ENCODE assay signal across 17 cellular contexts in genomic region chr11:128949791-128950454, GRCh38. TPM values are rescaled to one million over a fixed set of nuclear protein-coding genes. Genes with fewer than 3 reads are reported as not detected.
"Had no signal": no experiment of that assay in that cellular context is flagged by ENCODE, and none has a peak within 500 bp of the region (broad histone marks: within the 10 kb centered on the region; RNA-seq: fewer than 3 reads in every experiment).

No MANE protein-coding gene starts in this region.

- H3K27ac Mint-ChIP-seq: activated CD4-positive, alpha-beta T cell treated with anti-CD3 and anti-CD28 coated beads, Interleukin-2, amount 10 ng/mL, durations not matched to agents 7 days and 5 days; activated naive CD8-positive, alpha-beta T cell treated with anti-CD3 and anti-CD28 coated beads for 36 hours; nephron progenitor cell had no signal

- H3K27me3 ChIP-seq: cardiac muscle cell, colonic mucosa had no signal

- H3K4me1 ChIP-seq: colonic mucosa, stomach had no signal

- DNase-seq: activated CD4-positive, alpha-beta T cell treated with anti-CD3 and anti-CD28 coated beads, Interleukin-2, amount 10 ng/mL, durations not matched to agents 7 days and 5 days; activated CD4-positive, CD25-positive, alpha-beta regulatory T cell; activated effector memory CD4-positive, alpha-beta T cell treated with anti-CD3 and anti-CD28 coated beads, Interleukin-2, amount 50 U/mL, for 16 hours; activated naive CD8-positive, alpha-beta T cell treated with anti-CD3 and anti-CD28 coated beads for 36 hours; anterior cingulate cortex; colonic mucosa; nephron progenitor cell; stimulated activated CD4-positive, alpha-beta T cell treated with anti-CD3 and anti-CD28 coated beads, Interleukin-15, amount 100 ng/mL, for 24 hours; stimulated activated CD4-positive, alpha-beta T cell treated with anti-CD3 and anti-CD28 coated beads, Interleukin-4, amount 100 ng/mL, for 4 hours; stomach; T-helper 2 cell had no signal

- H3K4me1 Mint-ChIP-seq: activated CD4-positive, alpha-beta T cell treated with anti-CD3 and anti-CD28 coated beads, Interleukin-2, amount 10 ng/mL, durations not matched to agents 7 days and 5 days; nephron progenitor cell had no signal

- H3K36me3 Mint-ChIP-seq: activated naive CD8-positive, alpha-beta T cell treated with anti-CD3 and anti-CD28 coated beads for 36 hours had no signal

- H3K27ac ChIP-seq: cardiac muscle cell, colonic mucosa, stomach had no signal

- H3K4me3 Mint-ChIP-seq: activated CD4-positive, alpha-beta T cell treated with anti-CD3 and anti-CD28 coated beads, Interleukin-2, amount 10 ng/mL, durations not matched to agents 7 days and 5 days; activated naive CD8-positive, alpha-beta T cell treated with anti-CD3 and anti-CD28 coated beads for 36 hours; nephron progenitor cell had no signal

- H3K9me3 Mint-ChIP-seq: activated CD4-positive, alpha-beta T cell treated with anti-CD3 and anti-CD28 coated beads, Interleukin-2, amount 10 ng/mL, durations not matched to agents 7 days and 5 days; activated naive CD8-positive, alpha-beta T cell treated with anti-CD3 and anti-CD28 coated beads for 36 hours had no signal

- H3K9me3 ChIP-seq: colonic mucosa, stomach had no signal

- H3K36me3 ChIP-seq: cardiac muscle cell, colonic mucosa, stomach had no signal

- H3K4me3 ChIP-seq: cardiac muscle cell, colonic mucosa, stomach had no signal

RNA-seq across cellular contexts. Expression of gene TP53AIP1, which starts 7.3 kb away (rescaled TPM):
- total RNA-seq: activated CD4-positive, alpha-beta T cell treated with anti-CD3 and anti-CD28 coated beads, Interleukin-2, amount 10 ng/mL, durations not matched to agents 7 days and 5 days; activated CD8-positive, alpha-beta memory T cell treated with anti-CD3 and anti-CD28 coated beads for 36 hours; activated naive CD8-positive, alpha-beta T cell treated with anti-CD3 and anti-CD28 coated beads for 36 hours; cardiac muscle cell; fibroblast of lung; glomerular endothelial cell; osteocyte; skeletal muscle tissue; stomach had no signal

RNA-seq across cellular contexts. Expression of gene KCNJ5, which starts 58.8 kb away (rescaled TPM):
- total RNA-seq: activated CD4-positive, alpha-beta T cell treated with anti-CD3 and anti-CD28 coated beads, Interleukin-2, amount 10 ng/mL, durations not matched to agents 7 days and 5 days; activated CD8-positive, alpha-beta memory T cell treated with anti-CD3 and anti-CD28 coated beads for 36 hours; activated naive CD8-positive, alpha-beta T cell treated with anti-CD3 and anti-CD28 coated beads for 36 hours; osteocyte had no signal
